ENCODE assay signal across 11 cellular contexts in genomic region chrX:39492495-39493162, GRCh38.
DNase-seq lines count a peak whose midpoint lies in the region; ATAC-seq lines count a peak whose summit lies in the region.
"Had no signal": no experiment of that assay in that cellular context is flagged by ENCODE, and none has a peak within 500 bp of the region (broad histone marks: within the 10 kb centered on the region; RNA-seq: fewer than 3 reads in every experiment).

No MANE protein-coding gene starts in this region.

- H2BK5ac ChIP-seq in mesenchymal stem cell (ENCODE audit: low read depth, low read length, poor library complexity, severe bottlenecking), result no peak overlapping the region

- DNase-seq in Ammon's horn (ENCODE audit: low spot score), result peak; percentile 33
- DNase-seq in Kasumi-1 (lab: John Stamatoyannopoulos, UW), result peak; percentile 62 to 69
- DNase-seq in NCI-H82 treated with DMSO at 0.1 percent for 48 hours (lab: John Stamatoyannopoulos, UW; ENCODE audit: unreplicated experiment), result no peak
- DNase-seq in SW 1271 (lab: John Stamatoyannopoulos, UW), result no peak
- no peak for DNase-seq in mesenchymal stem cell
- DNase-seq: CD8-positive, alpha-beta memory T cell; stimulated activated CD4-positive, alpha-beta T cell treated with anti-CD3 and anti-CD28 coated beads, Interleukin-12 subunit alpha, Interleukin-12 subunit beta, amount 100 ng/mL, for 4 hours; trophoblast cell had no signal

- ATAC-seq in GM19023 (IDR thresholded peaks at IDR 0.05; ENCODE audit: unreplicated experiment) (peak; percentile 39), GM18517 (IDR thresholded peaks at IDR 0.05; ENCODE audit: unreplicated experiment) (no peak)

- H3K27ac ChIP-seq in duodenal mucosa (ENCODE audit: low read depth, low read length), result peak overlapping the region; percentile 20
- H3K27ac ChIP-seq in mesenchymal stem cell (ENCODE audit: low read length, poor library complexity, severe bottlenecking), result no peak overlapping the region

- H3K4me2 ChIP-seq in mesenchymal stem cell (ENCODE audit: low read length, poor library complexity, severe bottlenecking), result no peak overlapping the region

- H3K79me1 ChIP-seq in mesenchymal stem cell (replicated peaks; ENCODE audit: low read length, poor library complexity, severe bottlenecking), result no peaks in the 10 kb centered on the region

- H3K4ac ChIP-seq in mesenchymal stem cell (ENCODE audit: low read depth in 1 of 2, low read length in 2 of 2), result no peak overlapping the region

- H3K9me3 ChIP-seq in duodenal mucosa (ENCODE audit: control insufficient read depth in 1 of 2, low read length in 2 of 2) (no peaks in the 10 kb centered on the region), mesenchymal stem cell (ENCODE audit: control insufficient read depth, low read length) (no peaks in the 10 kb centered on the region)

- no peak overlapping the region for H4K91ac ChIP-seq in mesenchymal stem cell (ENCODE audit: low read length)

- H2BK12ac ChIP-seq in mesenchymal stem cell (ENCODE audit: low read length in 2 of 2), result no peak overlapping the region

- H2AFZ ChIP-seq in mesenchymal stem cell (ENCODE audit: low read depth, low read length), result no peak overlapping the region

- peaks cover 13 to 24% of the 10 kb centered on the region in 2 donors for H3K4me1 ChIP-seq in duodenal mucosa (ENCODE audit: control insufficient read depth in 1 of 2, insufficient read depth in 2 of 2, low read length in 2 of 2)
- H3K4me1 ChIP-seq in mesenchymal stem cell (ENCODE audit: control insufficient read depth, insufficient read depth, low read depth, low read length), result no peaks in the 10 kb centered on the region

- no peak overlapping the region for H2BK15ac ChIP-seq in mesenchymal stem cell (ENCODE audit: low read depth, poor library complexity, severe bottlenecking)

- 95% methylated on average over 6 of the region's 6 CpGs for WGBS in mesenchymal stem cell

- no peak overlapping the region for H3K9ac ChIP-seq in duodenal mucosa (ENCODE audit: low read depth in 1 of 2, low read length in 2 of 2)
- H3K9ac ChIP-seq in mesenchymal stem cell (ENCODE audit: low read length), result no peak overlapping the region

- no peak overlapping the region for H3K23ac ChIP-seq in mesenchymal stem cell (ENCODE audit: low read length in 2 of 2)

- no peak overlapping the region for H3K18ac ChIP-seq in mesenchymal stem cell (ENCODE audit: low read depth in 1 of 2, low read length in 2 of 2)

- no peak overlapping the region for H3K14ac ChIP-seq in mesenchymal stem cell (ENCODE audit: low read length in 2 of 2)

- no peaks in the 10 kb centered on the region for H3K27me3 ChIP-seq in duodenal mucosa (ENCODE audit: control insufficient read depth in 1 of 2, insufficient read depth in 2 of 2, low read length in 2 of 2)
- peaks cover 0 to 72% of the 10 kb centered on the region in 2 experiments for H3K27me3 ChIP-seq in mesenchymal stem cell (ENCODE audit: control insufficient read depth in 1 of 2, insufficient read depth in 1 of 2, low read length in 2 of 2)

- H3K4me3 ChIP-seq in duodenal mucosa (ENCODE audit: low read depth in 1 of 2, low read length in 2 of 2) (no peak overlapping the region), mesenchymal stem cell (ENCODE audit: insufficient read depth in 1 of 2, low read depth in 1 of 2, low read length in 2 of 2) (no peak overlapping the region)

- no peak overlapping the region for H4K8ac ChIP-seq in mesenchymal stem cell (ENCODE audit: low read length)

- no peak overlapping the region for H2AK5ac ChIP-seq in mesenchymal stem cell (ENCODE audit: low read length, severe bottlenecking)

- no peaks in the 10 kb centered on the region for H3K36me3 ChIP-seq in duodenal mucosa (ENCODE audit: control insufficient read depth in 1 of 2, insufficient read depth in 2 of 2, low read length in 2 of 2)
- H3K36me3 ChIP-seq in mesenchymal stem cell (ENCODE audit: control insufficient read depth in 1 of 2, insufficient read depth in 2 of 2, low read depth in 1 of 2, low read length in 2 of 2), result no peaks in the 10 kb centered on the region

- H2BK120ac ChIP-seq in mesenchymal stem cell (ENCODE audit: low read depth, low read length), result no peak overlapping the region

Comparison
In these comparisons a context has a peak if more than half of its experiments do, and no peak if none do; other contexts are left out.
1. DNase-seq: peak in Ammon's horn (single experiment) and Kasumi-1 (2 of 2); none in NCI-H82 treated with DMSO at 0.1 percent for 48 hours (single experiment), SW 1271 (0 of 2) and mesenchymal stem cell (single experiment).